ENCODE assay signal across 9 cellular contexts in the genomic region with DNA sequence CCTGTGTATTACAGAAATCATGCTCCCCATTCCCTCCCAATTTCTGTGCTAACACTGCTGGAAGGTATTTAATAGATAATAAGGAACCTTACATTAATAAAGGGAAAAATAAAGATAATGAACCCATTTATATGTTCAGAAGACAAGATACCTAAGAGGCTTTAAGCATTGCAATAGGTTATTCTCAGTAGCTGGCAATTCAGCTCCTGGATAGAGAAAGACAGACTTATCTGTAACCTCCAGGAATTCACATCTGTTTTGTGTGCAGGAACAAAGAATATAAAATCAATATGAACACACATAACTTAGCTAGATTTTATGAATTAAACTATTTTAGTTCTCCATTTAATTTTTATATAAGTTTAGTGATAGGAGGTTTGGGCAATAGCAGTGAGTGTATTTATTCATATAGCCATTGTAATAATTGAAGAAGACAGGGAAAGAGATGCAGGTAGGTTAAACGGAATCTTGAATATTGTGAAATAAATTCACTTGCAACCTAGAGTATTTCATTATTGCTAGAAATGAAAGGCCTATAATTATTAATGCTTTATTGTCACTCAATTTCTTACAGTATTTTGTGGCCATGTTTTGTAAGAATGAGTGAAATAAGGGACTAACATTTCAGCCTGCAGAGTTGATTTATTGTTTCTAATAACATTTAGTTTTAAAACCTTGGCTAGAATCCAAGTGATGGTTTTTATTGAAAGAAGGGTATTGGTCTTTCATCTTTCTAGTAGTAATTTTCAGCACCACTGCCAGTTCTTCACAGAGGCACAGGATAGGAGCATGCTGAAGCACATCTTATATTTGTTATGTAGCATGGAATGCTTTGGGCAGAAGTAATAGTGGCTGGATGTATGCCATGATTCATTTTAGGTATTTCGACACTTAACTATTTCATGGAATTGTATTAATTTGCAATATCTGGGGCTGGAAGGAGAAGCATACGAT. TPM values are rescaled to one million over a fixed set of nuclear protein-coding genes. Genes with fewer than 3 reads are reported as not detected.
DNase-seq lines count a peak whose midpoint lies in the region; ATAC-seq and TF ChIP-seq lines count a peak whose summit lies in the region.
"Had no signal": no experiment of that assay in that cellular context is flagged by ENCODE, and none has a peak within 500 bp of the region (broad histone marks: within the 10 kb centered on the region; RNA-seq: fewer than 3 reads in every experiment).

No MANE protein-coding gene starts in this region.

- ATAC-seq in PC-3 (no peak), thoracic aorta (ENCODE audit: insufficient number of reproducible peaks, low FRiP score, low read depth) (no peak), HG02970 (IDR thresholded peaks at IDR 0.05; ENCODE audit: low FRiP score, unreplicated experiment) (no peak), HG03520 (IDR thresholded peaks at IDR 0.05; ENCODE audit: unreplicated experiment) (no peak)

- no peak overlapping the region for H2AFZ ChIP-seq in PC-3 (ENCODE audit: low read length)

- H3K9ac ChIP-seq in PC-3 (ENCODE audit: low read length): no peak overlapping the region

- DNase-seq in NCI-H82 (lab: John Stamatoyannopoulos, UW): peak; percentile 29
- no peak for DNase-seq in NCI-H82 treated with DMSO at 0.1 percent for 48 hours (lab: John Stamatoyannopoulos, UW; ENCODE audit: unreplicated experiment)
- peak; percentile 11 for DNase-seq in PC-3
- DNase-seq in fibroblast of pulmonary artery (ENCODE audit: low read depth): peak; percentile 62
- DNase-seq in thoracic aorta (ENCODE audit: low spot score): no peak
- no peak for DNase-seq in SW480 (ENCODE audit: low spot score)
- DNase-seq: activated T-cell treated with anti-CD3 and anti-CD28 coated beads, Interleukin-2, amount 50 U/mL, for 48 hours had no signal

- H3K36me3 ChIP-seq in PC-3 (ENCODE audit: low read depth, low read length): no peaks in the 10 kb centered on the region
- H3K36me3 ChIP-seq in thoracic aorta: no peaks in the 10 kb centered on the region

- POLR2A ChIA-PET in PC-3 (lab: Charles Lee; ENCODE audit: unreplicated experiment): no interaction called here

- no peaks in the 10 kb centered on the region for H3K9me2 ChIP-seq in PC-3 (replicated peaks; ENCODE audit: low read length)

- H3K4me1 ChIP-seq in PC-3 (ENCODE audit: insufficient read depth, low read length) (peaks cover 4% of the 10 kb centered on the region; the same call in 1 of the 2 replicates), thoracic aorta (ENCODE audit: control insufficient read depth in 1 of 2, low read depth in 2 of 2) (peaks cover 15 to 36% of the 10 kb centered on the region in 2 donors)

- peak overlapping the region; percentile 70 for H3K4me3 ChIP-seq in PC-3 (ENCODE audit: low read length)
- H3K4me3 ChIP-seq in fibroblast of pulmonary artery (replicated peaks; ENCODE audit: low read depth, low read length): peak overlapping the region; percentile 92
- peak overlapping the region; percentile 74 for H3K4me3 ChIP-seq in thoracic aorta

- H4K20me1 ChIP-seq in PC-3 (ENCODE audit: low read length): no peaks in the 10 kb centered on the region

- BruUV-seq in PC-3 (replicated peaks; lab: Mats Ljungman, UMichigan): TSS peak; percentile 40

- H3F3A ChIP-seq in PC-3 (ENCODE audit: low read length, unreplicated experiment): no peaks in the 10 kb centered on the region

- no peaks in the 10 kb centered on the region for H3K27me3 ChIP-seq in PC-3 (ENCODE audit: low read length)
- H3K27me3 ChIP-seq in thoracic aorta (replicated peaks; ENCODE audit: insufficient read depth): no peaks in the 10 kb centered on the region

- CTCF ChIA-PET in PC-3 (lab: Charles Lee): interaction anchor here (0.7 kb wide), 1 partner anchor 100 kb away, joined by 3 read pairs; no protein-coding TSS in a partner anchor

- intact Hi-C loops in PC-3 (cut with micrococcal nuclease): loop anchor here (2.0 to 10.0 kb wide), 5 partner anchors 101 to 531 kb away; no protein-coding TSS in a partner anchor

- H3K27ac ChIP-seq in PC-3 (ENCODE audit: low read length) (no peak overlapping the region), thoracic aorta (no peak overlapping the region)

- no peaks in the 10 kb centered on the region for H3K9me3 ChIP-seq in PC-3 (ENCODE audit: low read length)
- no peaks in the 10 kb centered on the region for H3K9me3 ChIP-seq in thoracic aorta

- peak overlapping the region; percentile 80 for H3K4me2 ChIP-seq in PC-3 (ENCODE audit: low read length)

- peaks cover 18% of the 10 kb centered on the region for H3K79me2 ChIP-seq in PC-3 (ENCODE audit: low read length)

- TF ChIP-seq CTCF in PC-3 (conservative IDR thresholded peaks at IDR 0.05; ENCODE audit: low read depth, low read length): no peak
- TF ChIP-seq CTCF in fibroblast of pulmonary artery (IDR thresholded peaks at IDR 0.05; ENCODE audit: low read length, missing control alignments): no peak
- TF ChIP-seq CTCF in thoracic aorta (IDR thresholded peaks at IDR 0.05): no peak

RNA-seq across cellular contexts. Expression of a gene that starts 1.5 kb away (rescaled TPM):
- total RNA-seq in PC-3 (2014; rRNA removed): 7.3 and 8.2 TPM in 2 replicates
- total RNA-seq in thoracic aorta: 10 to 100 TPM; 29.1 to 42.8 TPM

Comparison
In these comparisons a context has a peak if more than half of its experiments do, and no peak if none do; other contexts are left out.
1. DNase-seq: peak in NCI-H82 (single experiment), PC-3 (single experiment) and fibroblast of pulmonary artery (single experiment); none in NCI-H82 treated with DMSO at 0.1 percent for 48 hours (single experiment), thoracic aorta (single experiment) and SW480 (single experiment).
2. Peak in every context shown above with its lines, with median percentiles within 50 percentile points of each other: H3K4me3 ChIP-seq.